ENCODE assay signal across 8 cellular contexts in the genomic region with DNA sequence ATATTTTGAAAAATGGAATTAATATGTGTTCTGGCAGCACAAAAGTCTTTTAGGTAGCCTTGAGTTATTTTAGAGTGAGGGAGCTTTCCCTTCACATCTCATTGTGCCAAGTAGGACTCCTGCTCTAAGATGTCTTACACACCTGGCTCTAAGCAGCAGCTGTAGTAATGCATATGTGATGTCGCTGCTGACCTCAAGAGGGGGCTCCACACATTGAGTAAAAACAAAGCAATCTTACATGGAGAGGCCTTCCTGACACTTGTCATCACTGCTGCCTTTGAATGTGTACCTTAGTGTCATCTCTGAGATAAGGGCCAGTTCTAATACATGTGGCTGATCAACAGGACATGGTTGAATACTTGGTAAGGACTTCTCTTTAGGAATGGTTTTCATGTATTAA.
A peak's percentile ranks its signal among the peaks of the same experiment; 100 is the strongest.
DNase-seq lines count a peak whose midpoint lies in the region; ATAC-seq and TF ChIP-seq lines count a peak whose summit lies in the region.

No MANE protein-coding gene starts in this region.

- CTCF ChIA-PET in activated CD4-positive, alpha-beta T cell treated with anti-CD3 and anti-CD28 coated beads for 36 hours (lab: Charles Lee), result interaction anchor here (0.6 to 2.9 kb wide), 13 partner anchors 9 to 209 kb away, joined by 3 to 27 read pairs (median 6); a partner anchor contains a TSS

- no peak overlapping the region for H3K4me3 Mint-ChIP-seq in activated CD4-positive, alpha-beta T cell treated with anti-CD3 and anti-CD28 coated beads for 36 hours

- no peaks in the 10 kb centered on the region for H3K9me3 ChIP-seq in osteoblast (ENCODE audit: low read depth, low read length)

- H4K20me1 ChIP-seq in osteoblast (ENCODE audit: insufficient read depth, low read length), result peaks cover 7% of the 10 kb centered on the region

- ATAC-seq in activated CD4-positive, alpha-beta T cell treated with anti-CD3 and anti-CD28 coated beads for 36 hours, result peak; percentile 83
- peak; percentile 87 for ATAC-seq in GM21367 (IDR thresholded peaks at IDR 0.05; ENCODE audit: unreplicated experiment)
- peak; percentile 74 for ATAC-seq in HG03469 (IDR thresholded peaks at IDR 0.05; ENCODE audit: unreplicated experiment)

- DNase-seq in activated CD4-positive, alpha-beta T cell treated with anti-CD3 and anti-CD28 coated beads for 36 hours, result peak; percentile 53
- no peak for DNase-seq in activated CD4-positive, alpha-beta T cell treated with anti-CD3 and anti-CD28 coated beads, Interleukin-2, amount 50 U/mL, for 48 hours
- DNase-seq in RKO (ENCODE audit: low spot score), result peak; percentile 55
- DNase-seq in epithelial cell of esophagus (ENCODE audit: low read depth), result peak; percentile 62
- no peak for DNase-seq in osteoblast (ENCODE audit: insufficient read length, low spot score, missing footprints)
- no peak for DNase-seq in NCI-H774 (lab: John Stamatoyannopoulos, UW)

- H3K36me3 ChIP-seq in osteoblast (ENCODE audit: insufficient read depth, low read length), result peaks cover 25% of the 10 kb centered on the region

- no peaks in the 10 kb centered on the region for H3K79me2 ChIP-seq in osteoblast (ENCODE audit: insufficient read depth, low read length)

- no peak overlapping the region for H3K27ac Mint-ChIP-seq in activated CD4-positive, alpha-beta T cell treated with anti-CD3 and anti-CD28 coated beads for 36 hours

- no peak overlapping the region for H3K4me2 ChIP-seq in osteoblast (ENCODE audit: insufficient read depth, low read length)

- H3K36me3 Mint-ChIP-seq in activated CD4-positive, alpha-beta T cell treated with anti-CD3 and anti-CD28 coated beads for 36 hours (ENCODE audit: low read depth), result peaks cover 11% of the 10 kb centered on the region

- POLR2A ChIA-PET in activated CD4-positive, alpha-beta T cell treated with anti-CD3 and anti-CD28 coated beads for 36 hours (lab: Charles Lee), result no interaction called here

- no peaks in the 10 kb centered on the region for H3K27me3 Mint-ChIP-seq in activated CD4-positive, alpha-beta T cell treated with anti-CD3 and anti-CD28 coated beads for 36 hours

- H3K4me3 ChIP-seq in epithelial cell of esophagus (ENCODE audit: low read length) (no peak overlapping the region), osteoblast (ENCODE audit: insufficient read depth, low read length) (no peak overlapping the region)

- H3K4me1 Mint-ChIP-seq in activated CD4-positive, alpha-beta T cell treated with anti-CD3 and anti-CD28 coated beads for 36 hours, result peaks cover 19% of the 10 kb centered on the region

- H3K27me3 ChIP-seq in osteoblast (ENCODE audit: insufficient read depth, low read length), result no peaks in the 10 kb centered on the region

- TF ChIP-seq CTCF in epithelial cell of esophagus (IDR thresholded peaks at IDR 0.05; ENCODE audit: insufficient read depth, low read depth, low read length, missing control alignments), result peak; percentile 60
- peak; percentile 54 for TF ChIP-seq CTCF in osteoblast (IDR thresholded peaks at IDR 0.05; ENCODE audit: extremely low read depth, low read depth, low read length)

- no peak overlapping the region for H3K27ac ChIP-seq in osteoblast (ENCODE audit: low read depth, low read length)

- peaks cover 16% of the 10 kb centered on the region for H3K4me1 ChIP-seq in osteoblast (ENCODE audit: insufficient read depth, low read length)

- intact Hi-C loops in activated CD4-positive, alpha-beta T cell treated with anti-CD3 and anti-CD28 coated beads for 36 hours (cut with DNase I, micrococcal nuclease), result loop anchor here in 1 of 2 experiments (5.0 kb wide), 1 partner anchor 63 kb away; no protein-coding TSS in a partner anchor

- no peak overlapping the region for H2AFZ ChIP-seq in osteoblast (ENCODE audit: low read length)

- no peaks in the 10 kb centered on the region for H3K9me3 Mint-ChIP-seq in activated CD4-positive, alpha-beta T cell treated with anti-CD3 and anti-CD28 coated beads for 36 hours (ENCODE audit: low read depth)

Comparison
In these comparisons a context has a peak if more than half of its experiments do, and no peak if none do; other contexts are left out.
1. DNase-seq: peak in activated CD4-positive, alpha-beta T cell treated with anti-CD3 and anti-CD28 coated beads for 36 hours (single experiment), RKO (single experiment) and epithelial cell of esophagus (single experiment); none in activated CD4-positive, alpha-beta T cell treated with anti-CD3 and anti-CD28 coated beads, Interleukin-2, amount 50 U/mL, for 48 hours (0 of 2), osteoblast (single experiment) and NCI-H774 (single experiment).
2. Peak in every context shown above with its lines, with median percentiles within 50 percentile points of each other: ATAC-seq.